Comparison of ENCODE assay signal across 11 cellular contexts in the genomic region with DNA sequence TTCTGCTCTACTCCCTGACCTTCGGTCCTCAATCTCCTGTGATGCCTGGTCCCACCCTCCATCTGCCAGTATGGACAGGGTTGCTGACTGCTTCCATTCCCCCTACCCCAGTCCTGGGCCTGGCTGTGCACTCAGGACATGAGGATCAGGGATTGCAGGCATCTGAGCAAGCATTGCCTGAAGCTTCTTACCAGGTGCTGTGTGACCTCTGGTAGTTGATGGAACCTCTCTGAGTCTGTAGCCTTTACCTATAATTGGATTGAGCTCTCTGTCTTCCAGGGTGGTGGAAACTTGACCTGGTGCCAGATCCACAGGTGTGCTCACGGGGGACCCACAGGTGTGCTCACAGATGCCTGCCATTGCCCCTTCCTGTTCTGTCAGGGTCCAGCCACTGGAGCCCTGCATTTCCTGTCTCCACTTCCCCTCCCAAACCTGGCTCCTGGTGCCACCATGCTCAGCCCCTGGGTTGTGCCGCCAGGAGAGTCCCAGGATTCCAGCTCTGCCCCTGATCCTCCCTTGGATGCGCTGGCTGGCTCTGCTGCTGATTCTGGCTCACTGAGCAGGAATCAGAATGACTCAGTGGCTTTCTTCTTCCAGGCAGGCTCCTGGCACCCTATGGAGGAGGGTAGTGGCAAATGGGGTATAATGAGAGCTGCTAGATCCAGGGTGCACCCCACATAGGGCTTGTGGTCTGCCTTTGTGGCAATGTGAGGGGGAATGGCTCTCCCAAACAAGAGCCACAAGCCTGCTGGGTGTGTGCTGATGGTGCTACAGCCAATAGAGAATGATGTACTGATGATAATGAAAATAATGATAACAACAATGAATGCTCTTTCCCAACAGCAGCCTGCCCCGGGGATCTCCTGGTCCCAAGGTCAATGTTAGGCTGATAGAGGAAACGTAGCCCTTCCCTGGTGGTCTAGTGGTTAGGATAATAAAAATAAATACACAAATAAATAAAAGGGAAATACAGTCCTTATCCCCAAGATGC. TPM values are rescaled to one million over a fixed set of nuclear protein-coding genes. Genes with fewer than 3 reads are reported as not detected.
DNase-seq lines count a peak whose midpoint lies in the region; ATAC-seq and TF ChIP-seq lines count a peak whose summit lies in the region.
"Had no signal": no experiment of that assay in that cellular context is flagged by ENCODE, and none has a peak within 500 bp of the region (broad histone marks: within the 10 kb centered on the region; RNA-seq: fewer than 3 reads in every experiment).

No MANE protein-coding gene starts in this region.

- H3K27me3 ChIP-seq in mesenchymal stem cell (ENCODE audit: control insufficient read depth in 1 of 2, insufficient read depth in 1 of 2, low read length in 2 of 2), result peaks cover 11 to 62% of the 10 kb centered on the region in 2 experiments
- peaks cover 15% of the 10 kb centered on the region for H3K27me3 ChIP-seq in PC-9 (ENCODE audit: insufficient read depth, low read depth)
- H3K27me3 ChIP-seq in ovary, result no peaks in the 10 kb centered on the region

- H3K4me3 ChIP-seq in astrocyte of the spinal cord (ENCODE audit: low read depth, low read length) (no peak overlapping the region), mesenchymal stem cell (ENCODE audit: insufficient read depth in 1 of 2, low read depth in 1 of 2, low read length in 2 of 2) (no peak overlapping the region), PC-9 (no peak overlapping the region), ovary (no peak overlapping the region)

- CTCF ChIA-PET in PC-9 (lab: Charles Lee), result interaction anchor here (0.6 kb wide), 1 partner anchor 155 kb away, joined by 3 read pairs; no protein-coding TSS in a partner anchor

- TF ChIP-seq POLR2A in ovary (IDR thresholded peaks at IDR 0.05), result no peak

- peaks cover 71% of the 10 kb centered on the region for H3K4me1 ChIP-seq in mesenchymal stem cell (ENCODE audit: control insufficient read depth, insufficient read depth, low read depth, low read length)
- peaks cover 12% of the 10 kb centered on the region; the same call in 1 of the 2 replicates for H3K4me1 ChIP-seq in PC-9 (replicated peaks; ENCODE audit: insufficient read depth)
- H3K4me1 ChIP-seq in ovary (ENCODE audit: insufficient read depth), result no peaks in the 10 kb centered on the region

- no peak overlapping the region for H3K4ac ChIP-seq in mesenchymal stem cell (ENCODE audit: low read depth in 1 of 2, low read length in 2 of 2)

- ATAC-seq in GM18498 (IDR thresholded peaks at IDR 0.05; ENCODE audit: unreplicated experiment), result no peak
- ATAC-seq: esophagus mucosa had no signal

- no peak overlapping the region for H2BK5ac ChIP-seq in mesenchymal stem cell (ENCODE audit: low read depth, low read length, poor library complexity, severe bottlenecking)

- H3K9ac ChIP-seq in mesenchymal stem cell (ENCODE audit: low read length), result no peak overlapping the region

- DNase-seq in AG20443 (ENCODE audit: low spot score) (peak; percentile 79), astrocyte of the spinal cord (ENCODE audit: low read depth, low spot score) (peak; percentile 53), mesenchymal stem cell (no peak), PC-9 (no peak), ovary (no peak), NCI-H774 (lab: John Stamatoyannopoulos, UW) (no peak)
- DNase-seq: activated T-cell treated with anti-CD3 and anti-CD28 coated beads, Interleukin-2, amount 50 U/mL, for 1 hour had no signal

- H2BK12ac ChIP-seq in mesenchymal stem cell (ENCODE audit: low read length in 2 of 2), result no peak overlapping the region

- no peaks in the 10 kb centered on the region; the same call in 1 of the 2 replicates for H3F3A ChIP-seq in PC-9 (ENCODE audit: insufficient read depth, low read depth)

- in situ Hi-C loops in astrocyte of the spinal cord (cut with HindIII; ENCODE audit: low sequenced_read_pairs), result loop anchor here (25.0 kb wide), 1 partner anchor 123 kb away; a partner anchor contains a TSS

- peak overlapping the region in 1 of 2 experiments; percentile 1 for H3K14ac ChIP-seq in mesenchymal stem cell (ENCODE audit: low read length in 2 of 2)

- no peaks in the 10 kb centered on the region for H3K9me3 ChIP-seq in mesenchymal stem cell (ENCODE audit: control insufficient read depth, low read length)
- no peaks in the 10 kb centered on the region for H3K9me3 ChIP-seq in PC-9 (ENCODE audit: insufficient read depth, low read depth)
- H3K9me3 ChIP-seq in ovary, result no peaks in the 10 kb centered on the region

- no peaks in the 10 kb centered on the region for H4K20me1 ChIP-seq in PC-9 (ENCODE audit: insufficient read depth)

- no peaks in the 10 kb centered on the region for H3K9me2 ChIP-seq in PC-9 (ENCODE audit: insufficient read depth)

- H3K27ac ChIP-seq in mesenchymal stem cell (ENCODE audit: low read length, poor library complexity, severe bottlenecking) (peak overlapping the region; percentile 10), PC-9 (no peak overlapping the region), ovary (no peak overlapping the region)

- no peak overlapping the region for H2BK120ac ChIP-seq in mesenchymal stem cell (ENCODE audit: low read depth, low read length)

- H2AFZ ChIP-seq in mesenchymal stem cell (ENCODE audit: low read depth, low read length) (no peak overlapping the region), PC-9 (no peak overlapping the region)

- no peak overlapping the region for H3K4me2 ChIP-seq in mesenchymal stem cell (ENCODE audit: low read length, poor library complexity, severe bottlenecking)
- no peak overlapping the region for H3K4me2 ChIP-seq in PC-9

- H2AK5ac ChIP-seq in mesenchymal stem cell (ENCODE audit: low read length, severe bottlenecking), result peak overlapping the region; percentile 51

- WGBS in mesenchymal stem cell, result 96% methylated on average over 4 of the region's 6 CpGs
- WGBS in ovary, 3 donors, result 44 to 59% (median 48%) methylated on average over 6 of the region's 6 CpGs

- BruUV-seq in PC-9 (replicated peaks; lab: Mats Ljungman, UMichigan), result no TSS peak

- H4K91ac ChIP-seq in mesenchymal stem cell (ENCODE audit: low read length), result no peak overlapping the region

- TF ChIP-seq CTCF in astrocyte of the spinal cord (IDR thresholded peaks at IDR 0.05; ENCODE audit: low read depth, low read length) (no peak), PC-9 (conservative IDR thresholded peaks at IDR 0.05) (no peak), ovary (IDR thresholded peaks at IDR 0.05) (no peak)

- intact Hi-C loops in PC-9 (cut with micrococcal nuclease; ENCODE audit: unreplicated experiment), result no loop called here
- intact Hi-C loops in ovary (cut with DNase I), result loop anchor here in 2 of 4 donors (10.0 kb wide), 2 partner anchors 66 to 336 kb away; no protein-coding TSS in a partner anchor

- H3K23ac ChIP-seq in mesenchymal stem cell (ENCODE audit: low read length in 2 of 2), result no peak overlapping the region

- H3K36me3 ChIP-seq in mesenchymal stem cell (ENCODE audit: control insufficient read depth in 1 of 2, insufficient read depth in 2 of 2, low read depth in 1 of 2, low read length in 2 of 2) (no peaks in the 10 kb centered on the region), PC-9 (ENCODE audit: low read depth) (no peaks in the 10 kb centered on the region), ovary (no peaks in the 10 kb centered on the region)

- no peak for TF ChIP-seq RAD21 in Ishikawa (IDR thresholded peaks at IDR 0.05; ENCODE audit: low read depth)

- no peaks in the 10 kb centered on the region for H3K79me1 ChIP-seq in mesenchymal stem cell (replicated peaks; ENCODE audit: low read length, poor library complexity, severe bottlenecking)

- no peak overlapping the region for H4K8ac ChIP-seq in mesenchymal stem cell (ENCODE audit: low read length)

- no peaks in the 10 kb centered on the region for H3K79me2 ChIP-seq in PC-9 (ENCODE audit: low read depth)

- no peak overlapping the region for H3K18ac ChIP-seq in mesenchymal stem cell (ENCODE audit: low read depth in 1 of 2, low read length in 2 of 2)

- no peak overlapping the region for H2BK15ac ChIP-seq in mesenchymal stem cell (ENCODE audit: low read depth, poor library complexity, severe bottlenecking)

- peak; percentile 95 for TF ChIP-seq EP300 in Ishikawa (IDR thresholded peaks at IDR 0.05; ENCODE audit: borderline replicate concordance)
- no peak for TF ChIP-seq EP300 in ovary (IDR thresholded peaks at IDR 0.05)

- POLR2A ChIA-PET in PC-9 (lab: Charles Lee; ENCODE audit: unreplicated experiment), result no interaction called here

TF ChIP-seq in Ishikawa, 13 proteins besides CTCF, POLR2A, EP300 and RAD21 (continues in another document):
- no peak for TF ChIP-seq CREB1 (IDR thresholded peaks at IDR 0.05; ENCODE audit: low read depth)
- TF ChIP-seq CEBPB (IDR thresholded peaks at IDR 0.05), result no peak; the same call in 1 of the 2 replicates
- TF ChIP-seq, protein P1, sequence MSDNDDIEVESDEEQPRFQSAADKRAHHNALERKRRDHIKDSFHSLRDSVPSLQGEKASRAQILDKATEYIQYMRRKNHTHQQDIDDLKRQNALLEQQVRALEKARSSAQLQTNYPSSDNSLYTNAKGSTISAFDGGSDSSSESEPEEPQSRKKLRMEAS (IDR thresholded peaks at IDR 0.05), result no peak; the same call in 1 of the 2 replicates
- TF ChIP-seq, protein P2, sequence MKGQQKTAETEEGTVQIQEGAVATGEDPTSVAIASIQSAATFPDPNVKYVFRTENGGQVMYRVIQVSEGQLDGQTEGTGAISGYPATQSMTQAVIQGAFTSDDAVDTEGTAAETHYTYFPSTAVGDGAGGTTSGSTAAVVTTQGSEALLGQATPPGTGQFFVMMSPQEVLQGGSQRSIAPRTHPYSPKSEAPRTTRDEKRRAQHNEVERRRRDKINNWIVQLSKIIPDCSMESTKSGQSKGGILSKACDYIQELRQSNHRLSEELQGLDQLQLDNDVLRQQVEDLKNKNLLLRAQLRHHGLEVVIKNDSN (IDR thresholded peaks at IDR 0.05), result no peak
- TF ChIP-seq EGR1 (IDR thresholded peaks at IDR 0.05), result no peak
- TF ChIP-seq FOXM1 (IDR thresholded peaks at IDR 0.05; ENCODE audit: borderline replicate concordance, low read depth), result peak; percentile 79
- peak; percentile 98 for TF ChIP-seq TCF12 (IDR thresholded peaks at IDR 0.05; ENCODE audit: low read depth)

RNA-seq across cellular contexts. Expression of a gene that starts 35.2 kb away (rescaled TPM):
- polyA plus RNA-seq in mesenchymal stem cell (2013, experiment 1 of 2), result 0.07 TPM
- 0.08 TPM for polyA plus RNA-seq in mesenchymal stem cell (2013, experiment 2 of 2)
- 0.07 and 0.08 TPM in 2 replicates for total RNA-seq in PC-9 (2021)
- total RNA-seq in ovary, result under 1 TPM in 5 of 7 donors, not detected in 2; 0.05 to 0.37 (median 0.13) TPM
- under 1 TPM; 0.10 to 0.12 TPM for polyA plus RNA-seq in ovary
- total RNA-seq: esophagus mucosa had no signal
- polyA plus RNA-seq: IgD-negative memory B cell had no signal

Comparison
In these comparisons a context has a peak if more than half of its experiments do, and no peak if none do; other contexts are left out.
1. DNase-seq: peak in AG20443 (single experiment) and astrocyte of the spinal cord (single experiment); none in mesenchymal stem cell (single experiment), PC-9 (0 of 2), ovary (0 of 5) and NCI-H774 (single experiment).